ENCODE assay signal across 1 cellular context in genomic region chr15:57333487-57333886, GRCh38.
TF ChIP-seq lines count a peak whose summit lies in the region.

No MANE protein-coding gene starts in this region.

TF ChIP-seq in K562, 482 proteins besides CTCF, POLR2A, EP300 and RAD21 (continued from another document):
- TF ChIP-seq MGA (IDR thresholded peaks at IDR 0.05) (0 out of 2 replicates have a peak, but pooled peaks have one; percentile 6), ZNF592 (IDR thresholded peaks at IDR 0.05) (no peak), BHLHE40 (IDR thresholded peaks at IDR 0.05; ENCODE audit: low read length) (no peak)
